Comparison of ENCODE assay signal across 1 cellular context in genomic region chr12:132583736-132584135, GRCh38.
TF ChIP-seq lines count a peak whose summit lies in the region.

No MANE protein-coding gene starts in this region.

TF ChIP-seq in GM12878, 131 proteins besides CTCF, POLR2A, EP300 and RAD21 (continued from another document):
- TF ChIP-seq, protein P1, sequence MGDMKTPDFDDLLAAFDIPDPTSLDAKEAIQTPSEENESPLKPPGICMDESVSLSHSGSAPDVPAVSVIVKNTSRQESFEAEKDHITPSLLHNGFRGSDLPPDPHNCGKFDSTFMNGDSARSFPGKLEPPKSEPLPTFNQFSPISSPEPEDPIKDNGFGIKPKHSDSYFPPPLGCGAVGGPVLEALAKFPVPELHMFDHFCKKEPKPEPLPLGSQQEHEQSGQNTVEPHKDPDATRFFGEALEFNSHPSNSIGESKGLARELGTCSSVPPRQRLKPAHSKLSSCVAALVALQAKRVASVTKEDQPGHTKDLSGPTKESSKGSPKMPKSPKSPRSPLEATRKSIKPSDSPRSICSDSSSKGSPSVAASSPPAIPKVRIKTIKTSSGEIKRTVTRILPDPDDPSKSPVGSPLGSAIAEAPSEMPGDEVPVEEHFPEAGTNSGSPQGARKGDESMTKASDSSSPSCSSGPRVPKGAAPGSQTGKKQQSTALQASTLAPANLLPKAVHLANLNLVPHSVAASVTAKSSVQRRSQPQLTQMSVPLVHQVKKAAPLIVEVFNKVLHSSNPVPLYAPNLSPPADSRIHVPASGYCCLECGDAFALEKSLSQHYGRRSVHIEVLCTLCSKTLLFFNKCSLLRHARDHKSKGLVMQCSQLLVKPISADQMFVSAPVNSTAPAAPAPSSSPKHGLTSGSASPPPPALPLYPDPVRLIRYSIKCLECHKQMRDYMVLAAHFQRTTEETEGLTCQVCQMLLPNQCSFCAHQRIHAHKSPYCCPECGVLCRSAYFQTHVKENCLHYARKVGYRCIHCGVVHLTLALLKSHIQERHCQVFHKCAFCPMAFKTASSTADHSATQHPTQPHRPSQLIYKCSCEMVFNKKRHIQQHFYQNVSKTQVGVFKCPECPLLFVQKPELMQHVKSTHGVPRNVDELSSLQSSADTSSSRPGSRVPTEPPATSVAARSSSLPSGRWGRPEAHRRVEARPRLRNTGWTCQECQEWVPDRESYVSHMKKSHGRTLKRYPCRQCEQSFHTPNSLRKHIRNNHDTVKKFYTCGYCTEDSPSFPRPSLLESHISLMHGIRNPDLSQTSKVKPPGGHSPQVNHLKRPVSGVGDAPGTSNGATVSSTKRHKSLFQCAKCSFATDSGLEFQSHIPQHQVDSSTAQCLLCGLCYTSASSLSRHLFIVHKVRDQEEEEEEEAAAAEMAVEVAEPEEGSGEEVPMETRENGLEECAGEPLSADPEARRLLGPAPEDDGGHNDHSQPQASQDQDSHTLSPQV (IDR thresholded peaks at IDR 0.05) = no peak
- TF ChIP-seq SREBF2 (IDR thresholded peaks at IDR 0.05; ENCODE audit: low read length) = no peak
- no peak for TF ChIP-seq CBFB (IDR thresholded peaks at IDR 0.05; ENCODE audit: low read depth)
- no peak for TF ChIP-seq ZNF687 (IDR thresholded peaks at IDR 0.05)
- no peak for TF ChIP-seq JUNB (IDR thresholded peaks at IDR 0.05)
- TF ChIP-seq PKNOX1 (IDR thresholded peaks at IDR 0.05) = no peak
- TF ChIP-seq FOS (IDR thresholded peaks at IDR 0.05; ENCODE audit: borderline replicate concordance, extremely low read depth, insufficient read length) = no peak
- TF ChIP-seq SREBF1 (IDR thresholded peaks at IDR 0.05; ENCODE audit: low read length) = no peak
- no peak for TF ChIP-seq CHD4 (IDR thresholded peaks at IDR 0.05)
- no peak for TF ChIP-seq ZBTB40 (IDR thresholded peaks at IDR 0.05; ENCODE audit: borderline replicate concordance)
